In the genomic region with DNA sequence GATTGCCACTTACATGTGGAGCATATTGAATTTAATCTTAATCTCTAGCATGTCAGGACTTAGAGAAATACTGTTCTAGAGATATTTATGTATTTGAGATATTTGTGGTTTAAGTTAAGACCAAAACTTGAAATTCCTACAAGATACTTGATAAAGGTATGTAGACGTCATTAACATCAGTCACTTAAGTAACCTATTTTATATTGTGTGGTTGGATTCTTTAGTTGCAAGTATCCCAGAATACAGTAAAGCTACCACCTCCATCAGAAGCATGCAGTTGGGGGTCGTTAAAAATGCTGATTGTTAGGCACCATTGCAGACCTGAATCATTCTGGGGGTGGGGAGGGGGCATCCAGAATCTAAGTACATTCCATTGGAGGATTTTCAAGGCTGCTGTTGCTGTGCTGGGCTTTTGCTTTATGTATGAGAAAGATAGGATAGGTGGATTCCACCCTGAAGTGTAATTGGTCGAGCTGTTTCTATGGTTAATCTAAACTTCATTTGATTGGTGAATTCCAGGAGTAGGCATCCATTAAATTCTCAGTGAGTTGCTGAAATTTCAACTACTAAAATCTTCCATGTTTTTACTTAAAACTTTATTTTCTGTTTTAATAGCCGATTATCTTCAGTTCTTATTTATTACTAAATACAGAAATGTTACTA, we compare ENCODE assay signal across 12 cellular contexts. TPM values are rescaled to one million over a fixed set of nuclear protein-coding genes. Genes with fewer than 3 reads are reported as not detected.
DNase-seq lines count a peak whose midpoint lies in the region; ATAC-seq, FAIRE-seq and TF ChIP-seq lines count a peak whose summit lies in the region.
"Had no signal": no experiment of that assay in that cellular context is flagged by ENCODE, and none has a peak within 500 bp of the region (broad histone marks: within the 10 kb centered on the region; RNA-seq: fewer than 3 reads in every experiment).

No MANE protein-coding gene starts in this region.

- peaks cover 68% of the 10 kb centered on the region for H3K36me3 ChIP-seq in iPS-20b (ENCODE audit: insufficient read depth, low read depth, low read length)
- peaks cover 0 to 28% (median 11%) of the 10 kb centered on the region in 3 donors for H3K36me3 ChIP-seq in pancreas

- peak overlapping the region; percentile 100 for H3K4me3 Mint-ChIP-seq in stimulated activated naive CD8-positive, alpha-beta T cell treated with anti-CD3 and anti-CD28 coated beads, Interleukin-15, Interleukin-2, amounts not matched to agents 100 ng/mL and 50 ng/mL, for 24 hours
- H3K4me3 Mint-ChIP-seq in activated T-helper 2 cell treated with anti-CD3 and anti-CD28 coated beads, Interferon-gamma antibody, Interleukin-2, Interleukin-4, amounts not matched to agents 10 μg/mL and 5 μg/mL and 100 μg/mL, durations not matched to agents 14 hours and 24 hours and 36 hours (ENCODE audit: low read depth) = peak overlapping the region; percentile 41

- H3K27me3 Mint-ChIP-seq in stimulated activated naive CD8-positive, alpha-beta T cell treated with anti-CD3 and anti-CD28 coated beads, Interleukin-15, Interleukin-2, amounts not matched to agents 100 ng/mL and 50 ng/mL, for 24 hours = no peaks in the 10 kb centered on the region
- no peaks in the 10 kb centered on the region for H3K27me3 Mint-ChIP-seq in activated T-helper 2 cell treated with anti-CD3 and anti-CD28 coated beads, Interferon-gamma antibody, Interleukin-2, Interleukin-4, amounts not matched to agents 10 μg/mL and 5 μg/mL and 100 μg/mL, durations not matched to agents 14 hours and 24 hours and 36 hours (ENCODE audit: low read depth)

- H3K4me1 Mint-ChIP-seq in stimulated activated naive CD8-positive, alpha-beta T cell treated with anti-CD3 and anti-CD28 coated beads, Interleukin-15, Interleukin-2, amounts not matched to agents 100 ng/mL and 50 ng/mL, for 24 hours (ENCODE audit: low read depth) = peaks cover 67% of the 10 kb centered on the region
- peaks cover 37% of the 10 kb centered on the region for H3K4me1 Mint-ChIP-seq in activated T-helper 2 cell treated with anti-CD3 and anti-CD28 coated beads, Interferon-gamma antibody, Interleukin-2, Interleukin-4, amounts not matched to agents 10 μg/mL and 5 μg/mL and 100 μg/mL, durations not matched to agents 14 hours and 24 hours and 36 hours (ENCODE audit: low read depth)

- H3K27ac Mint-ChIP-seq in stimulated activated naive CD8-positive, alpha-beta T cell treated with anti-CD3 and anti-CD28 coated beads, Interleukin-15, Interleukin-2, amounts not matched to agents 100 ng/mL and 50 ng/mL, for 24 hours = peak overlapping the region; percentile 88
- H3K27ac Mint-ChIP-seq in activated T-helper 2 cell treated with anti-CD3 and anti-CD28 coated beads, Interferon-gamma antibody, Interleukin-2, Interleukin-4, amounts not matched to agents 10 μg/mL and 5 μg/mL and 100 μg/mL, durations not matched to agents 14 hours and 24 hours and 36 hours = no peak overlapping the region

- no peak for DNase-seq in stimulated activated naive CD8-positive, alpha-beta T cell treated with anti-CD3 and anti-CD28 coated beads, Interleukin-15, Interleukin-2, amounts not matched to agents 100 U/mL and 50 U/mL, for 24 hours
- DNase-seq in activated T-helper 2 cell treated with anti-CD3 and anti-CD28 coated beads, Interferon-gamma antibody, Interleukin-2, Interleukin-4, amounts not matched to agents 10 μg/mL and 5 μg/mL and 100 μg/mL, durations not matched to agents 14 hours and 24 hours and 36 hours (ENCODE audit: low spot score) = no peak
- DNase-seq in RKO (ENCODE audit: low spot score) = no peak
- no peak for DNase-seq in pancreas
- no peak for DNase-seq in NCI-H2196 (lab: John Stamatoyannopoulos, UW; ENCODE audit: unreplicated experiment)
- DNase-seq: NCI-H2171 had no signal

- H3K4me3 ChIP-seq in iPS-20b (ENCODE audit: low read length) = peak overlapping the region; percentile 100
- H3K4me3 ChIP-seq in pancreas = no peak overlapping the region
- H3K4me3 ChIP-seq: SJSA1 had no signal

- H3K27me3 ChIP-seq in iPS-20b (ENCODE audit: insufficient read depth, low read length) (no peaks in the 10 kb centered on the region), pancreas (no peaks in the 10 kb centered on the region)
- H3K27me3 ChIP-seq: SJSA1 had no signal

- 39 to 46% methylated on average over 4 of the region's 4 CpGs for WGBS in pancreas, 2 donors

- peaks cover 67% of the 10 kb centered on the region for H3K36me3 Mint-ChIP-seq in stimulated activated naive CD8-positive, alpha-beta T cell treated with anti-CD3 and anti-CD28 coated beads, Interleukin-15, Interleukin-2, amounts not matched to agents 100 ng/mL and 50 ng/mL, for 24 hours (ENCODE audit: low read depth)
- peaks cover 69% of the 10 kb centered on the region for H3K36me3 Mint-ChIP-seq in activated T-helper 2 cell treated with anti-CD3 and anti-CD28 coated beads, Interferon-gamma antibody, Interleukin-2, Interleukin-4, amounts not matched to agents 10 μg/mL and 5 μg/mL and 100 μg/mL, durations not matched to agents 14 hours and 24 hours and 36 hours (ENCODE audit: low read depth)

- no peak for ATAC-seq in stimulated activated naive CD8-positive, alpha-beta T cell treated with anti-CD3 and anti-CD28 coated beads, Interleukin-15, Interleukin-2, amounts not matched to agents 100 U/mL and 50 U/mL, for 24 hours
- ATAC-seq in GM21528 (IDR thresholded peaks at IDR 0.05; ENCODE audit: low FRiP score, unreplicated experiment) (no peak), pancreas (no peak)
- ATAC-seq: HCT116 had no signal

- H3K9me3 ChIP-seq in iPS-20b (ENCODE audit: insufficient read depth, low read depth, low read length) = no peaks in the 10 kb centered on the region
- H3K9me3 ChIP-seq in pancreas = no peaks in the 10 kb centered on the region
- H3K9me3 ChIP-seq: SJSA1 had no signal

- H3K9ac ChIP-seq in iPS-20b (ENCODE audit: low read depth, low read length) = no peak overlapping the region

- H3K27ac ChIP-seq in iPS-20b (ENCODE audit: low read length) = no peak overlapping the region
- no peak overlapping the region for H3K27ac ChIP-seq in pancreas
- H3K27ac ChIP-seq: coronary artery, SJSA1 had no signal

- peaks cover 22% of the 10 kb centered on the region for H3K4me1 ChIP-seq in iPS-20b (ENCODE audit: insufficient read depth, low read length)
- peaks cover 8 to 40% (median 33%) of the 10 kb centered on the region in 3 donors for H3K4me1 ChIP-seq in pancreas

- TF ChIP-seq CTCF in pancreas (IDR thresholded peaks at IDR 0.05) = no peak

- FAIRE-seq in pancreas (lab: Jason Lieb, UNC) = no peak

- intact Hi-C loops in activated T-helper 2 cell treated with anti-CD3 and anti-CD28 coated beads, Interferon-gamma antibody, Interleukin-2, Interleukin-4, amounts not matched to agents 10 μg/mL and 5 μg/mL and 100 μg/mL, durations not matched to agents 14 hours and 24 hours and 36 hours (cut with micrococcal nuclease) = loop anchor here (10.0 kb wide), 2 partner anchors 238 to 268 kb away; partner anchors contain the start of gene LIN9
- intact Hi-C loops in pancreas (cut with DNase I) = loop anchor here in 1 of 3 donors (5.0 kb wide), 1 partner anchor 56 kb away; no protein-coding TSS in a partner anchor

- no peaks in the 10 kb centered on the region for H3K9me3 Mint-ChIP-seq in stimulated activated naive CD8-positive, alpha-beta T cell treated with anti-CD3 and anti-CD28 coated beads, Interleukin-15, Interleukin-2, amounts not matched to agents 100 ng/mL and 50 ng/mL, for 24 hours
- no peaks in the 10 kb centered on the region for H3K9me3 Mint-ChIP-seq in activated T-helper 2 cell treated with anti-CD3 and anti-CD28 coated beads, Interferon-gamma antibody, Interleukin-2, Interleukin-4, amounts not matched to agents 10 μg/mL and 5 μg/mL and 100 μg/mL, durations not matched to agents 14 hours and 24 hours and 36 hours

RNA-seq across cellular contexts. Expression of gene H3-3A, which starts 4.0 kb away (rescaled TPM):
- total RNA-seq in activated T-helper 2 cell treated with anti-CD3 and anti-CD28 coated beads, Interferon-gamma antibody, Interleukin-2, Interleukin-4, amounts not matched to agents 10 μg/mL and 5 μg/mL and 100 μg/mL, durations not matched to agents 14 hours and 24 hours and 36 hours = 437 and 443 TPM in 2 replicates
- 100 to 1,000 TPM; 122 to 302 (median 193) TPM for total RNA-seq in pancreas
- 100 to 1,000 TPM; 329 to 427 TPM for polyA plus RNA-seq in pancreas
